ENCODE assay signal across 28 cellular contexts in the genomic region with DNA sequence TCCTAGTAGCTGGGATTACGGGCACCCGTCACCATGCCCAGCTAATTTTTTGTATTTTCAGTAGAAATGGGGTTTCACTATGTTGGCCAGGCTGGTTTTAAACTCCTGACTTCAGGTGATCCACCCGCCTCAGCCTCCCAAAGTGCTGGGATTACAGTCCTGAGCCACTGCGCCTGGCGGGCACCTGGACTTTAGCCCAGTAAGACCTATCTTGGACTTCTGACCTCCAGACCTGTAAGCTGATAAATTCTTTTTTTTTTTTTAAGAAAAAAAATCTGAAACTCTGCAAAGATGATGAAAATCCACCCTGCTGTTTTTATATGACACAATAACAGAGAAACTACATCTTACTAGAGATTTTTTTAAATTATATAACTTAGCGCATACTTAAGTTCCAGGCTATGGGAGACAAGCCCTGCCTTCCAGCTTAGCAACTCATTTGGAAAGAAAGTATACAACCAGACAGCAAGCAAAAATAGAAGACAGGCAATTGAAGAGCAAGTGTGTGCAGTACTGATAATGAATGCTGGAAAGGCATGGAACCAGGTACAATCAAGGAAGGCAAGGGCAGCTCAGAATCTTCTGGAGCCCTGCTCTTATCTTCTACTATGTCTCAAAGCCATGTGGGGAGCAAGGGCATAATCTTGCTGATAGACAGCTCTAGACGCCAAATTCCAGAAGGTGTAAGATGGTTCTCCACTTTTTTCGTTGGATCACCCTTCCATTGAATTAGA.
"Had no signal": no experiment of that assay in that cellular context is flagged by ENCODE, and none has a peak within 500 bp of the region (broad histone marks: within the 10 kb centered on the region; RNA-seq: fewer than 3 reads in every experiment).

No MANE protein-coding gene starts in this region.

- DNase-seq: natural killer cell; occipital lobe; ovary; posterior cingulate gyrus; psoas muscle; right cardiac atrium; sigmoid colon; spleen; stimulated activated CD4-positive, alpha-beta T cell treated with anti-CD3 and anti-CD28 coated beads, Interleukin-12 subunit alpha, Interleukin-12 subunit beta, amount 100 ng/mL, for 4 hours; stimulated activated CD4-positive, alpha-beta T cell treated with anti-CD3 and anti-CD28 coated beads, Interleukin-1b, Interleukin-23, amount 100 ng/mL, for 48 hours; stimulated activated CD4-positive, alpha-beta T cell treated with anti-CD3 and anti-CD28 coated beads, Interleukin-4, amount 100 ng/mL, for 1 hour; stimulated activated CD4-positive, alpha-beta T cell treated with anti-CD3 and anti-CD28 coated beads, Interleukin-4, amount 100 ng/mL, for 4 hours; stimulated activated CD8-positive, alpha-beta memory T cell treated with anti-CD3 and anti-CD28 coated beads, Interleukin-4, amount 100 ng/mL, for 48 hours; stimulated activated naive CD4-positive, alpha-beta T cell; stimulated activated naive CD8-positive, alpha-beta T cell treated with anti-CD3 and anti-CD28 coated beads, Interleukin-15, amount 100 ng/mL, for 72 hours; stimulated activated naive CD8-positive, alpha-beta T cell treated with anti-CD3 and anti-CD28 coated beads, Interleukin-15, Interleukin-2, amounts not matched to agents 100 U/mL and 50 U/mL, for 24 hours; substantia nigra; testis; tibial artery; transverse colon; upper lobe of right lung; uterus had no signal

- H3K4me2 ChIP-seq: neural progenitor cell, smooth muscle cell had no signal

- H3K9me3 ChIP-seq: ovary, psoas muscle, right lobe of liver, sigmoid colon, suprapubic skin, testis, upper lobe of right lung, uterus had no signal

- H3K36me3 ChIP-seq: neural progenitor cell, ovary, right lobe of liver, sigmoid colon, spleen, suprapubic skin, tibial artery, transverse colon, upper lobe of right lung, uterus had no signal

- H3K79me2 ChIP-seq: parathyroid adenoma had no signal

- H3K4me3 ChIP-seq: neural progenitor cell, ovary, psoas muscle, right lobe of liver, sigmoid colon, smooth muscle cell, spleen, suprapubic skin, testis, tibial artery, transverse colon, upper lobe of right lung, uterus had no signal

- H3K27ac ChIP-seq: neural progenitor cell, ovary, parathyroid adenoma, psoas muscle, right lobe of liver, sigmoid colon, spleen, suprapubic skin, testis, tibial artery, transverse colon, upper lobe of right lung, uterus had no signal

- H3K9ac ChIP-seq: neural progenitor cell, parathyroid adenoma had no signal

- H3K4me1 ChIP-seq: psoas muscle, sigmoid colon, suprapubic skin, testis, tibial artery, upper lobe of right lung, uterus had no signal

- ATAC-seq: natural killer cell; psoas muscle; right cardiac atrium; right lobe of liver; stimulated activated memory B cell treated with anti-CD40 and anti-IgM and Interleukin-4, amounts not matched to agents 10 μg/mL and 1 μg/mL and 100 μg/mL, for 72 hours; stimulated activated naive CD8-positive, alpha-beta T cell treated with anti-CD3 and anti-CD28 coated beads, Interleukin-15, amount 100 ng/mL, for 72 hours; stimulated activated naive CD8-positive, alpha-beta T cell treated with anti-CD3 and anti-CD28 coated beads, Interleukin-15, Interleukin-2, amounts not matched to agents 100 U/mL and 50 U/mL, for 24 hours; upper lobe of right lung had no signal

- H3K27me3 ChIP-seq: neural progenitor cell, ovary, right lobe of liver, sigmoid colon, spleen, suprapubic skin, testis, transverse colon, upper lobe of right lung, uterus had no signal

- H2AFZ ChIP-seq: neural progenitor cell, parathyroid adenoma had no signal
